ENCODE assay signal across 19 cellular contexts in the genomic region with DNA sequence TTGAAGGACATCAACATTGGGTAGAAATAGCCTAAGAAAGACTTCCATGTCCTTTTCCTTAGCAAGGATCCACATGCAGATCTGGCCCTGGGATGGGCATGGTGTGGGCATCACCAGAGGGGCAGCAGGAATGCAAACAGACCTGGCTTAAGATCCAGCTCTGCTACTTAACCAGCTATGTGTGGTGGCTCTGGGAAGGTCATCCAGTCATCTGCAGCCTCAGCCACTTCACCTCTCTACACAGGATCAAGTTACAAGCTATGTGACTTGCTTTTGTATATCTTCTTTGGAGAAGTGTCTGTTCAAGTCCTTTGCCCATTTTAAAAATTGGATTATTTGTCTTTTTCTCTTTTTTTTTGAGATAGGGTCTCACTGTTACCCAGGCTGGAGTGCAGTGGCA. TPM values are rescaled to one million over a fixed set of nuclear protein-coding genes. Genes with fewer than 3 reads are reported as not detected.
DNase-seq lines count a peak whose midpoint lies in the region; ATAC-seq and TF ChIP-seq lines count a peak whose summit lies in the region.
"Had no signal": no experiment of that assay in that cellular context is flagged by ENCODE, and none has a peak within 500 bp of the region (broad histone marks: within the 10 kb centered on the region; RNA-seq: fewer than 3 reads in every experiment).

No MANE protein-coding gene starts in this region.

- H3K4me1 Mint-ChIP-seq in endodermal cell: peaks cover under 1% of the 10 kb centered on the region
- H3K4me1 Mint-ChIP-seq in stimulated activated memory B cell treated with anti-CD40 and anti-IgM and Interleukin-4, amounts not matched to agents 10 μg/mL and 1 μg/mL and 100 μg/mL, for 72 hours: peaks cover 16% of the 10 kb centered on the region
- H3K4me1 Mint-ChIP-seq: CD8-positive, alpha-beta memory T cell had no signal

- peaks cover 9% of the 10 kb centered on the region for H3K27me3 Mint-ChIP-seq in endodermal cell (ENCODE audit: insufficient read depth)
- peaks cover 33% of the 10 kb centered on the region for H3K27me3 Mint-ChIP-seq in stimulated activated memory B cell treated with anti-CD40 and anti-IgM and Interleukin-4, amounts not matched to agents 10 μg/mL and 1 μg/mL and 100 μg/mL, for 72 hours

- intact Hi-C loops in cardiac septum (cut with DNase I) (no loop called here), left ventricle myocardium inferior (cut with micrococcal nuclease) (no loop called here)

- H3K27me3 ChIP-seq in left ventricle myocardium inferior (ENCODE audit: low read depth) (peaks cover 14% of the 10 kb centered on the region), endodermal cell (ENCODE audit: control insufficient read depth, insufficient read depth, low read length, poor library complexity, severe bottlenecking) (no peaks in the 10 kb centered on the region)
- H3K27me3 ChIP-seq: BLaER1 treated with 17β-estradiol and CSF1 and Interleukin-3, amounts not matched to agents 10 nM and 100 nM; SJCRH30 had no signal

- DNase-seq in cardiac septum (ENCODE audit: low spot score) (peak; percentile 27), left ventricle myocardium inferior (no peak), NCI-H510A (lab: John Stamatoyannopoulos, UW) (peak; percentile 11), endodermal cell (peak; percentile 53)
- DNase-seq: CD8-positive, alpha-beta memory T cell; DND-41; H7; NCI-H1048; NCI-H1436; NCI-H1930; NCI-H2171; NCI-H774; SJCRH30 had no signal

- no peak for TF ChIP-seq CTCF in left ventricle myocardium inferior (IDR thresholded peaks at IDR 0.05; ENCODE audit: borderline replicate concordance)
- no peak for TF ChIP-seq CTCF in endodermal cell (conservative IDR thresholded peaks at IDR 0.05)

- no peaks in the 10 kb centered on the region for H3K4me1 ChIP-seq in left ventricle myocardium inferior
- H3K4me1 ChIP-seq in endodermal cell (ENCODE audit: control insufficient read depth, insufficient read depth, low read length): no peaks in the 10 kb centered on the region

- no peak overlapping the region for H3K4me3 ChIP-seq in left ventricle myocardium inferior
- H3K4me3 ChIP-seq in endodermal cell (ENCODE audit: low read length): no peak overlapping the region
- H3K4me3 ChIP-seq: BLaER1 treated with 17β-estradiol and CSF1 and Interleukin-3, amounts not matched to agents 10 nM and 100 nM; PC-9; SJCRH30 had no signal

- H3K36me3 ChIP-seq in left ventricle myocardium inferior (no peaks in the 10 kb centered on the region), endodermal cell (ENCODE audit: control insufficient read depth, insufficient read depth, low read length) (no peaks in the 10 kb centered on the region)
- H3K36me3 ChIP-seq: BLaER1 treated with 17β-estradiol and CSF1 and Interleukin-3, amounts not matched to agents 10 nM and 100 nM; SJCRH30 had no signal

- no peaks in the 10 kb centered on the region for H3K36me3 Mint-ChIP-seq in endodermal cell (ENCODE audit: low read depth)
- no peaks in the 10 kb centered on the region for H3K36me3 Mint-ChIP-seq in stimulated activated memory B cell treated with anti-CD40 and anti-IgM and Interleukin-4, amounts not matched to agents 10 μg/mL and 1 μg/mL and 100 μg/mL, for 72 hours
- H3K36me3 Mint-ChIP-seq: CD8-positive, alpha-beta memory T cell had no signal

- H3K27ac Mint-ChIP-seq in endodermal cell: no peak overlapping the region
- no peak overlapping the region for H3K27ac Mint-ChIP-seq in stimulated activated memory B cell treated with anti-CD40 and anti-IgM and Interleukin-4, amounts not matched to agents 10 μg/mL and 1 μg/mL and 100 μg/mL, for 72 hours
- H3K27ac Mint-ChIP-seq: CD8-positive, alpha-beta memory T cell; T-helper 1 cell treated with Interleukin-12 subunit alpha and Interleukin-12 subunit beta and Interleukin-4 antibody, amounts not matched to agents 30 μg/mL and 1 μg/mL, for 36 hours had no signal

- no peak for ATAC-seq in stimulated activated memory B cell treated with anti-CD40 and anti-IgM and Interleukin-4, amounts not matched to agents 10 μg/mL and 1 μg/mL and 100 μg/mL, for 72 hours
- ATAC-seq in GM21360 (IDR thresholded peaks at IDR 0.05; ENCODE audit: unreplicated experiment) (no peak), HG02678 (IDR thresholded peaks at IDR 0.05; ENCODE audit: unreplicated experiment) (no peak)

- no peak overlapping the region for H3K4me3 Mint-ChIP-seq in endodermal cell
- H3K4me3 Mint-ChIP-seq in stimulated activated memory B cell treated with anti-CD40 and anti-IgM and Interleukin-4, amounts not matched to agents 10 μg/mL and 1 μg/mL and 100 μg/mL, for 72 hours: no peak overlapping the region
- H3K4me3 Mint-ChIP-seq: CD8-positive, alpha-beta memory T cell; T-helper 1 cell treated with Interleukin-12 subunit alpha and Interleukin-12 subunit beta and Interleukin-4 antibody, amounts not matched to agents 30 μg/mL and 1 μg/mL, for 36 hours had no signal

- no peaks in the 10 kb centered on the region for H3K9me3 Mint-ChIP-seq in endodermal cell
- H3K9me3 Mint-ChIP-seq in stimulated activated memory B cell treated with anti-CD40 and anti-IgM and Interleukin-4, amounts not matched to agents 10 μg/mL and 1 μg/mL and 100 μg/mL, for 72 hours: no peaks in the 10 kb centered on the region
- H3K9me3 Mint-ChIP-seq: CD8-positive, alpha-beta memory T cell; T-helper 1 cell treated with Interleukin-12 subunit alpha and Interleukin-12 subunit beta and Interleukin-4 antibody, amounts not matched to agents 30 μg/mL and 1 μg/mL, for 36 hours had no signal

- H3K9ac ChIP-seq in endodermal cell (ENCODE audit: extremely low read depth, low read length, poor library complexity, severe bottlenecking): no peak overlapping the region
- H3K9ac ChIP-seq: BLaER1 treated with 17β-estradiol and CSF1 and Interleukin-3, amounts not matched to agents 10 nM and 100 nM had no signal

- no peak overlapping the region for H3K27ac ChIP-seq in left ventricle myocardium inferior (replicated peaks)
- H3K27ac ChIP-seq in endodermal cell (ENCODE audit: low read depth, low read length): no peak overlapping the region
- H3K27ac ChIP-seq: PC-9, SJCRH30 had no signal

- no peaks in the 10 kb centered on the region for H3K9me3 ChIP-seq in left ventricle myocardium inferior (replicated peaks)
- H3K9me3 ChIP-seq in endodermal cell (ENCODE audit: control insufficient read depth, low read length): no peaks in the 10 kb centered on the region
- H3K9me3 ChIP-seq: SJCRH30 had no signal

RNA-seq across cellular contexts. Expression of gene ADORA2B, which starts 13.5 kb away (rescaled TPM):
- 1.3 TPM for total RNA-seq in cardiac septum
- total RNA-seq in left ventricle myocardium inferior: 0.55 TPM
- total RNA-seq in endodermal cell: 1 to 10 TPM; 1.8 to 2.0 TPM
- 3.3 TPM for polyA plus RNA-seq in endodermal cell (2013, experiment 1 of 2)
- polyA plus RNA-seq in endodermal cell (2013, experiment 2 of 2): 4.0 TPM
